Comparison of ENCODE assay signal across 11 cellular contexts in genomic region chr1:114342376-114342775, GRCh38.
DNase-seq lines count a peak whose midpoint lies in the region; ATAC-seq, FAIRE-seq and TF ChIP-seq lines count a peak whose summit lies in the region.
"Had no signal": no experiment of that assay in that cellular context is flagged by ENCODE, and none has a peak within 500 bp of the region (broad histone marks: within the 10 kb centered on the region; RNA-seq: fewer than 3 reads in every experiment).

No MANE protein-coding gene starts in this region.

- FAIRE-seq in GM12891 (lab: Jason Lieb, UNC): no peak
- FAIRE-seq: urothelium cell line had no signal

- peak overlapping the region; percentile 59 for H3K27ac Mint-ChIP-seq in stimulated activated naive CD8-positive, alpha-beta T cell treated with anti-CD3 and anti-CD28 coated beads, Interleukin-15, Interleukin-2, amounts not matched to agents 100 ng/mL and 50 ng/mL, for 24 hours
- H3K27ac Mint-ChIP-seq: endodermal cell had no signal

- H3K27ac ChIP-seq in effector memory CD4-positive, alpha-beta T cell (ENCODE audit: insufficient read depth, low read length, poor library complexity, severe bottlenecking): peak overlapping the region; percentile 54
- no peak overlapping the region for H3K27ac ChIP-seq in aorta (ENCODE audit: low read depth in 1 of 2, low read length in 2 of 2)

- peaks cover 52% of the 10 kb centered on the region for H3K4me1 Mint-ChIP-seq in stimulated activated naive CD8-positive, alpha-beta T cell treated with anti-CD3 and anti-CD28 coated beads, Interleukin-15, Interleukin-2, amounts not matched to agents 100 ng/mL and 50 ng/mL, for 24 hours (ENCODE audit: low read depth)

- peak; percentile 9 to 26 for DNase-seq in activated CD4-positive, alpha-beta T cell treated with anti-CD3 and anti-CD28 coated beads for 4 hours
- DNase-seq in activated CD4-positive, alpha-beta T cell treated with anti-CD3 and anti-CD28 coated beads, Interleukin-2, amount 50 U/mL, for 4 hours: no peak
- DNase-seq in T-helper 9 cell (peak; percentile 24), GM12891 (ENCODE audit: insufficient read length, low spot score) (no peak), NCI-H1092 (lab: John Stamatoyannopoulos, UW) (no peak), aorta (no peak)
- peak in 2 of 3 donors; percentile 23 to 36 for DNase-seq in effector memory CD4-positive, alpha-beta T cell
- DNase-seq: endodermal cell had no signal

- no peaks in the 10 kb centered on the region for H3K27me3 ChIP-seq in effector memory CD4-positive, alpha-beta T cell (replicated peaks; ENCODE audit: control insufficient read depth, insufficient read depth, low read length, poor library complexity, severe bottlenecking)
- no peaks in the 10 kb centered on the region for H3K27me3 ChIP-seq in aorta (ENCODE audit: control insufficient read depth in 1 of 2, insufficient read depth in 2 of 2, low read length in 1 of 2)

- ATAC-seq in aorta (ENCODE audit: low FRiP score): no peak
- ATAC-seq: SK-N-SH treated with all-trans-retinoic acid at 6 μM for 48 hours had no signal

- no peaks in the 10 kb centered on the region for H3K36me3 ChIP-seq in effector memory CD4-positive, alpha-beta T cell (ENCODE audit: control insufficient read depth, insufficient read depth, low read length)
- H3K36me3 ChIP-seq in aorta (ENCODE audit: control insufficient read depth in 1 of 2, insufficient read depth in 2 of 2, low read length in 1 of 2): no peaks in the 10 kb centered on the region

- intact Hi-C loops in aorta (cut with DNase I): loop anchor here (10.0 kb wide), 2 partner anchors 242 to 332 kb away; partner anchors contain the start of genes BCAS2 (in 2 of the 2) and DENND2C (in 1 of the 2)

- H3K4me3 Mint-ChIP-seq in stimulated activated naive CD8-positive, alpha-beta T cell treated with anti-CD3 and anti-CD28 coated beads, Interleukin-15, Interleukin-2, amounts not matched to agents 100 ng/mL and 50 ng/mL, for 24 hours: no peak overlapping the region
- H3K4me3 Mint-ChIP-seq: endodermal cell had no signal

- no peak for TF ChIP-seq POLR2A in GM12891 (IDR thresholded peaks at IDR 0.05; ENCODE audit: low read depth, low read length)

- H3K4me1 ChIP-seq in effector memory CD4-positive, alpha-beta T cell (ENCODE audit: control insufficient read depth, insufficient read depth, low read length, poor library complexity, severe bottlenecking): peaks cover 48% of the 10 kb centered on the region
- no peaks in the 10 kb centered on the region for H3K4me1 ChIP-seq in aorta (ENCODE audit: control insufficient read depth in 1 of 2, insufficient read depth in 2 of 2, low read length in 2 of 2)

- H3K9me3 Mint-ChIP-seq in stimulated activated naive CD8-positive, alpha-beta T cell treated with anti-CD3 and anti-CD28 coated beads, Interleukin-15, Interleukin-2, amounts not matched to agents 100 ng/mL and 50 ng/mL, for 24 hours: peaks cover 5% of the 10 kb centered on the region

- no peaks in the 10 kb centered on the region for H3K27me3 Mint-ChIP-seq in stimulated activated naive CD8-positive, alpha-beta T cell treated with anti-CD3 and anti-CD28 coated beads, Interleukin-15, Interleukin-2, amounts not matched to agents 100 ng/mL and 50 ng/mL, for 24 hours

- H3K9me3 ChIP-seq in effector memory CD4-positive, alpha-beta T cell (ENCODE audit: control insufficient read depth, low read length): no peaks in the 10 kb centered on the region
- H3K9me3 ChIP-seq in aorta (ENCODE audit: control insufficient read depth, low read length): no peaks in the 10 kb centered on the region

- 88 to 90% methylated on average over 3 of the region's 3 CpGs for WGBS in aorta, 2 donors

- no peak overlapping the region for H3K4me3 ChIP-seq in effector memory CD4-positive, alpha-beta T cell (ENCODE audit: insufficient read depth, low read depth, low read length, poor library complexity, severe bottlenecking)
- no peak overlapping the region for H3K4me3 ChIP-seq in aorta (ENCODE audit: low read length in 2 of 2)

- no peaks in the 10 kb centered on the region for H3K36me3 Mint-ChIP-seq in stimulated activated naive CD8-positive, alpha-beta T cell treated with anti-CD3 and anti-CD28 coated beads, Interleukin-15, Interleukin-2, amounts not matched to agents 100 ng/mL and 50 ng/mL, for 24 hours (ENCODE audit: low read depth)

TF ChIP-seq in GM12891, 5 proteins besides CTCF, POLR2A, EP300 and RAD21:
- TF ChIP-seq POLR2AphosphoS5 (IDR thresholded peaks at IDR 0.05; ENCODE audit: low read depth, low read length) (no peak), SPI1 (IDR thresholded peaks at IDR 0.05; ENCODE audit: low read depth, low read length) (no peak), POU2F2 (IDR thresholded peaks at IDR 0.05; ENCODE audit: low read depth, low read length) (no peak), PAX5 (IDR thresholded peaks at IDR 0.05; ENCODE audit: insufficient read depth, low read length, severe bottlenecking) (no peak), TAF1 (IDR thresholded peaks at IDR 0.05; ENCODE audit: low read depth, low read length) (no peak)
TF ChIP-seq in GM12891: peak in this region for 0.

Comparison
In these comparisons a context has a peak if more than half of its experiments do, and no peak if none do; other contexts are left out.
1. DNase-seq: peak in activated CD4-positive, alpha-beta T cell treated with anti-CD3 and anti-CD28 coated beads for 4 hours (2 of 2), T-helper 9 cell (single experiment) and effector memory CD4-positive, alpha-beta T cell (2 of 3); none in activated CD4-positive, alpha-beta T cell treated with anti-CD3 and anti-CD28 coated beads, Interleukin-2, amount 50 U/mL, for 4 hours (0 of 2), GM12891 (single experiment), NCI-H1092 (single experiment) and aorta (0 of 2).